ENCODE assay signal across 1 cellular context in the genomic region with DNA sequence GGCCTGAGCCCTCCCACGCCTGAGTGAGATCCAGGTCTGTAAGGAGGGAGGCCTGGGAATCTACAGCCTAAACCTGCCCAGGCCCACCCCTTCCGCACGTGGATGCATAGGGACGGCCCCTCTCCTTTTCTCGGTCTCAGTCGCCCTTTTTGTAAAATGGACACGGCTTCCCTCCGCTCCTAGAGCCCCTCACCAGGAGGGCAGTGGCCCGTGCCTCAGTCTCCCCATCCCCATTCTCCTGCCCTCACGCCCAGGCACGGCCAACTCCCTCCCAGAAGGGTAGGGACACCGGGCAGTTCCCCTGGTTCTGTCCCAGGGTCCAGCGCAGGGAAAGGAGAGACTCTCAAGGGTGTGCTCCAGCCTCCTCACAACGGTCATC.
TF ChIP-seq lines count a peak whose summit lies in the region.

No MANE protein-coding gene starts in this region.

TF ChIP-seq in HepG2, 621 proteins besides CTCF, POLR2A, EP300 and RAD21 (continued from another document and continues in another):
- TF ChIP-seq, protein P1, sequence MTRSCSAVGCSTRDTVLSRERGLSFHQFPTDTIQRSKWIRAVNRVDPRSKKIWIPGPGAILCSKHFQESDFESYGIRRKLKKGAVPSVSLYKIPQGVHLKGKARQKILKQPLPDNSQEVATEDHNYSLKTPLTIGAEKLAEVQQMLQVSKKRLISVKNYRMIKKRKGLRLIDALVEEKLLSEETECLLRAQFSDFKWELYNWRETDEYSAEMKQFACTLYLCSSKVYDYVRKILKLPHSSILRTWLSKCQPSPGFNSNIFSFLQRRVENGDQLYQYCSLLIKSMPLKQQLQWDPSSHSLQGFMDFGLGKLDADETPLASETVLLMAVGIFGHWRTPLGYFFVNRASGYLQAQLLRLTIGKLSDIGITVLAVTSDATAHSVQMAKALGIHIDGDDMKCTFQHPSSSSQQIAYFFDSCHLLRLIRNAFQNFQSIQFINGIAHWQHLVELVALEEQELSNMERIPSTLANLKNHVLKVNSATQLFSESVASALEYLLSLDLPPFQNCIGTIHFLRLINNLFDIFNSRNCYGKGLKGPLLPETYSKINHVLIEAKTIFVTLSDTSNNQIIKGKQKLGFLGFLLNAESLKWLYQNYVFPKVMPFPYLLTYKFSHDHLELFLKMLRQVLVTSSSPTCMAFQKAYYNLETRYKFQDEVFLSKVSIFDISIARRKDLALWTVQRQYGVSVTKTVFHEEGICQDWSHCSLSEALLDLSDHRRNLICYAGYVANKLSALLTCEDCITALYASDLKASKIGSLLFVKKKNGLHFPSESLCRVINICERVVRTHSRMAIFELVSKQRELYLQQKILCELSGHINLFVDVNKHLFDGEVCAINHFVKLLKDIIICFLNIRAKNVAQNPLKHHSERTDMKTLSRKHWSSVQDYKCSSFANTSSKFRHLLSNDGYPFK (CRISPR knock-in tag; IDR thresholded peaks at IDR 0.05; ENCODE audit: borderline replicate concordance) = 0 out of 2 replicates have a peak, but pooled peaks have one; percentile 50
- TF ChIP-seq NRL (CRISPR knock-in tag; IDR thresholded peaks at IDR 0.05; ENCODE audit: borderline replicate concordance) (no peak; the same call in 1 of the 2 replicates), HOXA5 (CRISPR knock-in tag; IDR thresholded peaks at IDR 0.05) (peak; percentile 66; the same call in 1 of the 2 replicates), ZFP36L2 (CRISPR knock-in tag; IDR thresholded peaks at IDR 0.05) (no peak), IKZF5 (CRISPR knock-in tag; IDR thresholded peaks at IDR 0.05) (0 out of 2 replicates have a peak, but pooled peaks have one; percentile 39), ISX (CRISPR knock-in tag; conservative IDR thresholded peaks at IDR 0.05) (0 out of 2 replicates have a peak, but pooled peaks have one; percentile 6), ESRRA (CRISPR knock-in tag; IDR thresholded peaks at IDR 0.05; ENCODE audit: low read depth) (no peak), SSRP1 (CRISPR knock-in tag; IDR thresholded peaks at IDR 0.05) (peak; percentile 74), NPAS2 (CRISPR knock-in tag; IDR thresholded peaks at IDR 0.05; ENCODE audit: borderline replicate concordance) (no peak), DBP (CRISPR knock-in tag; IDR thresholded peaks at IDR 0.05; ENCODE audit: not compliant biosample characterization) (no peak), NFYC (CRISPR knock-in tag; IDR thresholded peaks at IDR 0.05) (no peak), CBX2 (IDR thresholded peaks at IDR 0.05; ENCODE audit: low read depth, low read length) (no peak), CBX2 (CRISPR knock-in tag; IDR thresholded peaks at IDR 0.05; ENCODE audit: low read depth) (no peak), PAF1 (CRISPR knock-in tag; IDR thresholded peaks at IDR 0.05) (0 out of 2 replicates have a peak, but pooled peaks have one; percentile 36), CERS6 (CRISPR knock-in tag; IDR thresholded peaks at IDR 0.05) (0 out of 2 replicates have a peak, but pooled peaks have one; percentile 32), ZNF788 (CRISPR knock-in tag; IDR thresholded peaks at IDR 0.05; ENCODE audit: borderline replicate concordance) (peak; percentile 14; the same call in 1 of the 2 replicates), JUNB (CRISPR knock-in tag; IDR thresholded peaks at IDR 0.05; ENCODE audit: borderline replicate concordance) (no peak), MNT (IDR thresholded peaks at IDR 0.05) (no peak), ZSCAN31 (CRISPR knock-in tag; IDR thresholded peaks at IDR 0.05; ENCODE audit: low read depth) (no peak), ZNF280B (CRISPR knock-in tag; IDR thresholded peaks at IDR 0.05; ENCODE audit: borderline replicate concordance) (peak; percentile 73; the same call in 1 of the 2 replicates), ZNF773 (CRISPR knock-in tag; IDR thresholded peaks at IDR 0.05; ENCODE audit: borderline replicate concordance) (no peak; the same call in 1 of the 2 replicates), EHMT2 (IDR thresholded peaks at IDR 0.05; ENCODE audit: borderline replicate concordance, low read depth, low read length) (no peak), HNF1A (IDR thresholded peaks at IDR 0.05; ENCODE audit: low read depth) (no peak), HNF1A (CRISPR knock-in tag; IDR thresholded peaks at IDR 0.05; ENCODE audit: borderline replicate concordance) (peak; percentile 23; the same call in 1 of the 2 replicates), ZFP37 (CRISPR knock-in tag; IDR thresholded peaks at IDR 0.05; ENCODE audit: borderline replicate concordance) (0 out of 2 replicates have a peak, but pooled peaks have one; percentile 28), HOXA9 (CRISPR knock-in tag; IDR thresholded peaks at IDR 0.05; ENCODE audit: borderline replicate concordance) (no peak), EEA1 (CRISPR knock-in tag; IDR thresholded peaks at IDR 0.05; ENCODE audit: borderline replicate concordance) (no peak), SAFB2 (CRISPR knock-in tag; IDR thresholded peaks at IDR 0.05; ENCODE audit: borderline replicate concordance, low read depth) (no peak), DPF2 (CRISPR knock-in tag; IDR thresholded peaks at IDR 0.05; ENCODE audit: borderline replicate concordance, low read depth) (no peak), ZBTB3 (CRISPR knock-in tag; IDR thresholded peaks at IDR 0.05; ENCODE audit: borderline replicate concordance, low read depth) (0 out of 2 replicates have a peak, but pooled peaks have one; percentile 65), SNAPC2 (CRISPR knock-in tag; IDR thresholded peaks at IDR 0.05) (no peak), ZNF205 (CRISPR knock-in tag; IDR thresholded peaks at IDR 0.05) (no peak), MEF2D (CRISPR knock-in tag; IDR thresholded peaks at IDR 0.05) (peak; percentile 61; the same call in 1 of the 2 replicates), ZNF331 (CRISPR knock-in tag; IDR thresholded peaks at IDR 0.05) (no peak; the same call in 1 of the 2 replicates), ZNF33B (CRISPR knock-in tag; IDR thresholded peaks at IDR 0.05) (0 out of 2 replicates have a peak, but pooled peaks have one; percentile 49), BORCS8-MEF2B (CRISPR knock-in tag; IDR thresholded peaks at IDR 0.05) (no peak), U2AF1 (optimal IDR thresholded peaks at IDR 0.05; ENCODE audit: low read depth, low read length) (no peak), ZNF556 (CRISPR knock-in tag; IDR thresholded peaks at IDR 0.05; ENCODE audit: borderline replicate concordance) (peak; percentile 49; the same call in 1 of the 2 replicates), CC2D1A (CRISPR knock-in tag; IDR thresholded peaks at IDR 0.05) (no peak), XBP1 (CRISPR knock-in tag; IDR thresholded peaks at IDR 0.05) (no peak), AGO2 (optimal IDR thresholded peaks at IDR 0.05; ENCODE audit: low read depth, low read length) (no peak), SRSF4 (IDR thresholded peaks at IDR 0.05; ENCODE audit: low read depth, low read length, poor library complexity, severe bottlenecking) (no peak), PPARG (CRISPR knock-in tag; conservative IDR thresholded peaks at IDR 0.05) (no peak), DMAP1 (CRISPR knock-in tag; IDR thresholded peaks at IDR 0.05) (no peak), ZNF20 (CRISPR knock-in tag; IDR thresholded peaks at IDR 0.05) (no peak), ZNF558 (CRISPR knock-in tag; IDR thresholded peaks at IDR 0.05; ENCODE audit: borderline replicate concordance) (0 out of 2 replicates have a peak, but pooled peaks have one; percentile 53), CEBPG (CRISPR knock-in tag; IDR thresholded peaks at IDR 0.05) (no peak; the same call in 1 of the 2 replicates)
- TF ChIP-seq, protein P2, sequence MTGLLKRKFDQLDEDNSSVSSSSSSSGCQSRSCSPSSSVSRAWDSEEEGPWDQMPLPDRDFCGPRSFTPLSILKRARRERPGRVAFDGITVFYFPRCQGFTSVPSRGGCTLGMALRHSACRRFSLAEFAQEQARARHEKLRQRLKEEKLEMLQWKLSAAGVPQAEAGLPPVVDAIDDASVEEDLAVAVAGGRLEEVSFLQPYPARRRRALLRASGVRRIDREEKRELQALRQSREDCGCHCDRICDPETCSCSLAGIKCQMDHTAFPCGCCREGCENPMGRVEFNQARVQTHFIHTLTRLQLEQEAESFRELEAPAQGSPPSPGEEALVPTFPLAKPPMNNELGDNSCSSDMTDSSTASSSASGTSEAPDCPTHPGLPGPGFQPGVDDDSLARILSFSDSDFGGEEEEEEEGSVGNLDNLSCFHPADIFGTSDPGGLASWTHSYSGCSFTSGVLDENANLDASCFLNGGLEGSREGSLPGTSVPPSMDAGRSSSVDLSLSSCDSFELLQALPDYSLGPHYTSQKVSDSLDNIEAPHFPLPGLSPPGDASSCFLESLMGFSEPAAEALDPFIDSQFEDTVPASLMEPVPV (CRISPR knock-in tag; IDR thresholded peaks at IDR 0.05) = no peak
